Comparison of ENCODE assay signal across 20 cellular contexts in genomic region chr11:34667810-34668582, GRCh38. TPM values are rescaled to one million over a fixed set of nuclear protein-coding genes. Genes with fewer than 3 reads are reported as not detected.
DNase-seq lines count a peak whose midpoint lies in the region; ATAC-seq and TF ChIP-seq lines count a peak whose summit lies in the region.
"Had no signal": no experiment of that assay in that cellular context is flagged by ENCODE, and none has a peak within 500 bp of the region (broad histone marks: within the 10 kb centered on the region; RNA-seq: fewer than 3 reads in every experiment).

No MANE protein-coding gene starts in this region.

- peak; percentile 60 for DNase-seq in Caki2 (ENCODE audit: low read depth)
- DNase-seq in NCI-H1417 treated with DMSO at 0.1 percent for 48 hours (lab: John Stamatoyannopoulos, UW): peak; percentile 29
- peak; percentile 78 to 99 for DNase-seq in PC-9
- no peak for DNase-seq in left lobe of liver (ENCODE audit: low spot score)
- DNase-seq in T1000 (lab: John Stamatoyannopoulos, UW): no peak
- DNase-seq in A673 (ENCODE audit: low spot score): no peak
- DNase-seq: activated T-cell treated with anti-CD3 and anti-CD28 coated beads, Interleukin-2, amount 50 U/mL, for 24 hours; adrenal gland; DMS79 treated with DMSO at 0.1 percent for 48 hours; erythroblast; head of caudate nucleus; kidney; NCI-H2171; posterior cingulate gyrus; testis had no signal

- H2AFZ ChIP-seq in PC-9: no peak overlapping the region

- H3K4me1 ChIP-seq in PC-9 (replicated peaks; ENCODE audit: insufficient read depth) (peaks cover 50% of the 10 kb centered on the region), A673 (ENCODE audit: insufficient read depth, low read length, poor library complexity, severe bottlenecking) (no peaks in the 10 kb centered on the region)
- H3K4me1 ChIP-seq: adrenal gland, testis had no signal

- H3K9me2 ChIP-seq in PC-9 (ENCODE audit: insufficient read depth): no peaks in the 10 kb centered on the region

- peak; percentile 71 for ATAC-seq in left lobe of liver
- no peak for ATAC-seq in GM21825 (IDR thresholded peaks at IDR 0.05; ENCODE audit: unreplicated experiment)
- ATAC-seq in GM19351 (IDR thresholded peaks at IDR 0.05; ENCODE audit: unreplicated experiment): no peak

- in situ Hi-C loops in Caki2 (cut with HindIII; ENCODE audit: low pct_unique_long_range_greater_than_20kb, low sequenced_read_pairs): no loop called here

- peak overlapping the region; percentile 48 for H3K4me2 ChIP-seq in PC-9
- H3K4me2 ChIP-seq: KMS-11 had no signal

- TF ChIP-seq CTCF in PC-9 (conservative IDR thresholded peaks at IDR 0.05) (no peak), A673 (conservative IDR thresholded peaks at IDR 0.05; ENCODE audit: low read depth, low read length) (no peak)

- no peaks in the 10 kb centered on the region for H3K9me3 ChIP-seq in PC-9 (ENCODE audit: insufficient read depth, low read depth)
- H3K9me3 ChIP-seq in A673 (ENCODE audit: low read depth, low read length, poor library complexity, severe bottlenecking): no peaks in the 10 kb centered on the region
- H3K9me3 ChIP-seq: adrenal gland, testis had no signal

- H3K79me2 ChIP-seq in PC-9 (ENCODE audit: low read depth): no peaks in the 10 kb centered on the region

- no TSS peak for BruUV-seq in PC-9 (replicated peaks; lab: Mats Ljungman, UMichigan)
- no TSS peak for BruUV-seq in A673 (replicated peaks; lab: Mats Ljungman, UMichigan)

- CTCF ChIA-PET in PC-9 (lab: Charles Lee): no interaction called here
- CTCF ChIA-PET in A673 (lab: Charles Lee): no interaction called here

- H3K4me3 ChIP-seq in PC-9 (no peak overlapping the region), A673 (ENCODE audit: low read depth, low read length, poor library complexity, severe bottlenecking) (no peak overlapping the region)
- H3K4me3 ChIP-seq: adrenal gland, testis had no signal

- peaks cover 47% of the 10 kb centered on the region for H3F3A ChIP-seq in PC-9 (ENCODE audit: insufficient read depth, low read depth)

- H4K20me1 ChIP-seq in PC-9 (ENCODE audit: insufficient read depth): no peaks in the 10 kb centered on the region

- H3K27me3 ChIP-seq in PC-9 (ENCODE audit: insufficient read depth, low read depth): no peaks in the 10 kb centered on the region
- peaks cover 28% of the 10 kb centered on the region for H3K27me3 ChIP-seq in A673 (replicated peaks; ENCODE audit: insufficient read depth, low read depth, low read length, poor library complexity)
- H3K27me3 ChIP-seq: adrenal gland, testis had no signal

- H3K27ac ChIP-seq in PC-9 (peak overlapping the region; percentile 85), A673 (ENCODE audit: low read depth, low read length, poor library complexity, severe bottlenecking) (no peak overlapping the region)
- H3K27ac ChIP-seq: adrenal gland, KMS-11, RWPE1, testis had no signal

- POLR2A ChIA-PET in PC-9 (lab: Charles Lee; ENCODE audit: unreplicated experiment) (interaction anchor here (0.7 kb wide), 1 partner anchor 8 kb away, joined by 5 read pairs; no protein-coding TSS in a partner anchor), A673 (lab: Charles Lee; ENCODE audit: low non-redundant PET) (no interaction called here)

- intact Hi-C loops in PC-9 (cut with micrococcal nuclease; ENCODE audit: unreplicated experiment) (loop anchor here (1.0 to 5.0 kb wide), 5 partner anchors 13 to 219 kb away; partner anchors contain the start of gene EHF), A673 (cut with micrococcal nuclease; ENCODE audit: unreplicated experiment) (no loop called here)

- H3K36me3 ChIP-seq in PC-9 (ENCODE audit: low read depth) (peaks cover 4% of the 10 kb centered on the region; the same call in 1 of the 2 replicates), A673 (ENCODE audit: insufficient read depth, low read length, poor library complexity, severe bottlenecking) (no peaks in the 10 kb centered on the region)
- H3K36me3 ChIP-seq: adrenal gland had no signal

RNA-seq across cellular contexts. Expression of gene EHF, which starts 47.1 kb away (rescaled TPM):
- total RNA-seq in Caki2 (2014; rRNA removed; shearing (Covaris generic); ENCODE audit: low replicate concordance): not detected in 2 replicates
- total RNA-seq in PC-9 (2021) (85.7 and 118 TPM in 2 replicates), left lobe of liver (2.8 TPM), A673 (2021) (not detected in 2 replicates)
- total RNA-seq: B cell had no signal

Comparison
In these comparisons a context has a peak if more than half of its experiments do, and no peak if none do; other contexts are left out.
1. DNase-seq: peak in Caki2 (single experiment), NCI-H1417 treated with DMSO at 0.1 percent for 48 hours (single experiment) and PC-9 (2 of 2); none in left lobe of liver (single experiment), T1000 (single experiment) and A673 (single experiment).
2. RNA of gene EHF, which starts 47.1 kb away (total RNA-seq): 85.7 to 118 TPM in PC-9; 2.8 TPM in left lobe of liver (single experiment), not detected in A673 and not detected in Caki2; every median in the first group is over 10 times any median in the second.